13 cellular contexts compared by ENCODE assay signal in genomic region chr2:216507220-216508143, GRCh38. TPM values are rescaled to one million over a fixed set of nuclear protein-coding genes. Genes with fewer than 3 reads are reported as not detected.
DNase-seq lines count a peak whose midpoint lies in the region; ATAC-seq lines count a peak whose summit lies in the region.
"Had no signal": no experiment of that assay in that cellular context is flagged by ENCODE, and none has a peak within 500 bp of the region (broad histone marks: within the 10 kb centered on the region; RNA-seq: fewer than 3 reads in every experiment).

No MANE protein-coding gene starts in this region.

- H3K9me3 Mint-ChIP-seq in activated naive CD4-positive, alpha-beta T cell treated with anti-CD3 and anti-CD28 coated beads, Interleukin-2, amount 50 U/mL, for 24 hours = no peaks in the 10 kb centered on the region
- no peaks in the 10 kb centered on the region for H3K9me3 Mint-ChIP-seq in activated naive CD4-positive, alpha-beta T cell treated with anti-CD3 and anti-CD28 coated beads for 36 hours

- H3K9ac ChIP-seq in HUES48 (ENCODE audit: low read depth, low read length) = no peak overlapping the region

- peaks cover 27% of the 10 kb centered on the region for H3K36me3 Mint-ChIP-seq in activated naive CD4-positive, alpha-beta T cell treated with anti-CD3 and anti-CD28 coated beads, Interleukin-2, amount 50 U/mL, for 24 hours
- peaks cover 45% of the 10 kb centered on the region for H3K36me3 Mint-ChIP-seq in activated naive CD4-positive, alpha-beta T cell treated with anti-CD3 and anti-CD28 coated beads for 36 hours (ENCODE audit: low read depth)
- peaks cover 3% of the 10 kb centered on the region for H3K36me3 Mint-ChIP-seq in T-helper 17 cell (ENCODE audit: low read depth)

- peak; percentile 9 for ATAC-seq in stimulated activated naive CD8-positive, alpha-beta T cell treated with anti-CD3 and anti-CD28 coated beads, Interleukin-15, Interleukin-2, amounts not matched to agents 100 U/mL and 50 U/mL, for 24 hours
- ATAC-seq in T-helper 17 cell = no peak
- ATAC-seq in HG02981 (IDR thresholded peaks at IDR 0.05; ENCODE audit: unreplicated experiment) = no peak

- H3K9me3 ChIP-seq in HUES48 (ENCODE audit: control insufficient read depth, insufficient read depth, low read length) (no peaks in the 10 kb centered on the region), T-helper 17 cell (ENCODE audit: control insufficient read depth, low read length, poor library complexity, severe bottlenecking) (no peaks in the 10 kb centered on the region)
- H3K9me3 ChIP-seq: upper lobe of right lung had no signal

- H3K4me3 ChIP-seq in HUES48 (ENCODE audit: low read depth, low read length) = no peak overlapping the region
- H3K4me3 ChIP-seq: upper lobe of right lung had no signal

- H3K27me3 ChIP-seq in HUES48 (ENCODE audit: control insufficient read depth, insufficient read depth, low read length) = no peaks in the 10 kb centered on the region
- H3K27me3 ChIP-seq: upper lobe of right lung had no signal

- H3K36me3 ChIP-seq in HUES48 (ENCODE audit: control insufficient read depth, insufficient read depth, low read length) = peaks cover 38% of the 10 kb centered on the region

- CTCF ChIA-PET in activated naive CD4-positive, alpha-beta T cell treated with anti-CD3 and anti-CD28 coated beads for 36 hours (lab: Charles Lee) = interaction anchor here (1.1 to 2.3 kb wide), 3 partner anchors 10 to 160 kb away, joined by 3 to 7 read pairs (median 5); no protein-coding TSS in a partner anchor

- intact Hi-C loops in activated naive CD4-positive, alpha-beta T cell treated with anti-CD3 and anti-CD28 coated beads for 36 hours (cut with micrococcal nuclease) = no loop called here

- DNase-seq in activated naive CD4-positive, alpha-beta T cell treated with anti-CD3 and anti-CD28 coated beads for 36 hours = no peak
- DNase-seq in cerebellar cortex (ENCODE audit: low spot score) (peak; percentile 37), DMS114 treated with DMSO at 0.1 percent for 48 hours (lab: John Stamatoyannopoulos, UW; ENCODE audit: unreplicated experiment) (no peak), T-helper 17 cell (no peak)
- no peak for DNase-seq in stimulated activated naive CD8-positive, alpha-beta T cell treated with anti-CD3 and anti-CD28 coated beads, Interleukin-15, Interleukin-2, amounts not matched to agents 100 U/mL and 50 U/mL, for 24 hours
- DNase-seq: AML-193; effector memory CD4-positive, alpha-beta T cell; EL; posterior cingulate gyrus; upper lobe of right lung had no signal

- peak overlapping the region; percentile 30 for H3K27ac ChIP-seq in HUES48 (ENCODE audit: low read depth, low read length)
- H3K27ac ChIP-seq: upper lobe of right lung had no signal

- H3K27ac Mint-ChIP-seq in activated naive CD4-positive, alpha-beta T cell treated with anti-CD3 and anti-CD28 coated beads, Interleukin-2, amount 50 U/mL, for 24 hours = peak overlapping the region; percentile 48
- H3K27ac Mint-ChIP-seq in activated naive CD4-positive, alpha-beta T cell treated with anti-CD3 and anti-CD28 coated beads for 36 hours = no peak overlapping the region
- H3K27ac Mint-ChIP-seq in T-helper 17 cell = no peak overlapping the region

- no peak overlapping the region for H3K4me3 Mint-ChIP-seq in activated naive CD4-positive, alpha-beta T cell treated with anti-CD3 and anti-CD28 coated beads, Interleukin-2, amount 50 U/mL, for 24 hours
- no peak overlapping the region for H3K4me3 Mint-ChIP-seq in activated naive CD4-positive, alpha-beta T cell treated with anti-CD3 and anti-CD28 coated beads for 36 hours
- no peak overlapping the region for H3K4me3 Mint-ChIP-seq in T-helper 17 cell

- H3K4me1 Mint-ChIP-seq in activated naive CD4-positive, alpha-beta T cell treated with anti-CD3 and anti-CD28 coated beads, Interleukin-2, amount 50 U/mL, for 24 hours = peaks cover 15% of the 10 kb centered on the region
- H3K4me1 Mint-ChIP-seq in activated naive CD4-positive, alpha-beta T cell treated with anti-CD3 and anti-CD28 coated beads for 36 hours (ENCODE audit: low read depth) = peaks cover 25% of the 10 kb centered on the region
- H3K4me1 Mint-ChIP-seq in T-helper 17 cell = peaks cover 19% of the 10 kb centered on the region

- H3K27me3 Mint-ChIP-seq in activated naive CD4-positive, alpha-beta T cell treated with anti-CD3 and anti-CD28 coated beads, Interleukin-2, amount 50 U/mL, for 24 hours = no peaks in the 10 kb centered on the region
- H3K27me3 Mint-ChIP-seq in activated naive CD4-positive, alpha-beta T cell treated with anti-CD3 and anti-CD28 coated beads for 36 hours (ENCODE audit: low read depth) = no peaks in the 10 kb centered on the region
- H3K27me3 Mint-ChIP-seq in T-helper 17 cell = no peaks in the 10 kb centered on the region

- H3K4me1 ChIP-seq in HUES48 (ENCODE audit: control insufficient read depth, insufficient read depth, low read length) = no peaks in the 10 kb centered on the region
- H3K4me1 ChIP-seq: upper lobe of right lung had no signal

RNA-seq across cellular contexts. Expression of gene RPL37A, which starts 8.8 kb away (rescaled TPM):
- 1,000 to 10,000 TPM; 4,869 to 4,871 TPM for total RNA-seq in activated naive CD4-positive, alpha-beta T cell treated with anti-CD3 and anti-CD28 coated beads for 36 hours
- total RNA-seq in T-helper 17 cell = 1,000 to 10,000 TPM; 3,101 to 3,324 TPM
